17 cellular contexts compared by ENCODE assay signal in the genomic region with DNA sequence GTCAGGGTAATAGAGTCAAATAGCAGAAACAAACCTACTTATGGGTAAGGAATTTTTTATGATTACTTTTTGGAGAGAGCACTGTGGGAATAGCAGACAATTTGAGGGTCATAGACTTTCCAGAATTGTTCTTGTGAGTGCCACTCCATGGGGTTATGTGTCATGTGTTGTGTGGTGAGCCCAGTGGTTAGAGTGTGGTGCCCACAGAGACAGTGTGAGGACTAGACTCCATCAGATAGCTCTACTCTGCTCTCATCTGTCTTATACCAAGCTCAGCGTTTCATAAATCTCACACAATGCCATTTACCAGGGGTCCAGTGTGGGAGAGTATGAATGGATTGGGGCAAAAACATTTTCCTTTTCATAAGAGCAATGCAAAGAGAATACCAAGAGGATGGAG.
DNase-seq lines count a peak whose midpoint lies in the region; ATAC-seq and TF ChIP-seq lines count a peak whose summit lies in the region.
"Had no signal": no experiment of that assay in that cellular context is flagged by ENCODE, and none has a peak within 500 bp of the region (broad histone marks: within the 10 kb centered on the region; RNA-seq: fewer than 3 reads in every experiment).

No MANE protein-coding gene starts in this region.

- H4K20me1 ChIP-seq in PC-3 (ENCODE audit: low read length), result no peaks in the 10 kb centered on the region
- no peaks in the 10 kb centered on the region for H4K20me1 ChIP-seq in hepatocyte (ENCODE audit: insufficient read depth, poor library complexity, severe bottlenecking)
- H4K20me1 ChIP-seq: BLaER1 treated with 17β-estradiol and CSF1 and Interleukin-3, amounts not matched to agents 10 nM and 100 nM had no signal

- no peak for ATAC-seq in PC-3
- ATAC-seq in stimulated activated effector memory CD8-positive, alpha-beta T cell treated with anti-CD3 and anti-CD28 coated beads, Interleukin-12 subunit alpha, Interleukin-12 subunit beta, amount 100 ng/mL, for 72 hours, result peak; percentile 67
- ATAC-seq: A549; CD8-positive, alpha-beta T cell had no signal

- H3K9me2 ChIP-seq in PC-3 (replicated peaks; ENCODE audit: low read length), result no peaks in the 10 kb centered on the region
- no peaks in the 10 kb centered on the region for H3K9me2 ChIP-seq in hepatocyte (replicated peaks; ENCODE audit: insufficient read depth)

- CTCF ChIA-PET in PC-3 (lab: Charles Lee), result no interaction called here

- DNase-seq in PC-3 (no peak), epithelial cell of prostate (ENCODE audit: low read depth, low spot score) (no peak), NCI-H1105 treated with DMSO at 0.1 percent for 48 hours (lab: John Stamatoyannopoulos, UW) (no peak), hepatocyte (ENCODE audit: low spot score) (no peak)
- DNase-seq in stimulated activated effector memory CD8-positive, alpha-beta T cell treated with anti-CD3 and anti-CD28 coated beads, Interleukin-12 subunit alpha, Interleukin-12 subunit beta, amount 100 ng/mL, for 72 hours (ENCODE audit: low spot score in 2 of 2), result no peak
- DNase-seq: AML-193; Caco-2; Calu3; CD4-positive, alpha-beta T cell; CD8-positive, alpha-beta T cell; DMS79 treated with DMSO at 0.1 percent for 48 hours; GF-D8 had no signal

- no peaks in the 10 kb centered on the region for H3K4me1 Mint-ChIP-seq in stimulated activated effector memory CD8-positive, alpha-beta T cell treated with anti-CD3 and anti-CD28 coated beads, Interleukin-12 subunit alpha, Interleukin-12 subunit beta, amount 100 ng/mL, for 72 hours
- H3K4me1 Mint-ChIP-seq: B cell had no signal

- no peak overlapping the region for H3K4me2 ChIP-seq in PC-3 (ENCODE audit: low read length)
- no peak overlapping the region for H3K4me2 ChIP-seq in hepatocyte
- H3K4me2 ChIP-seq: A549; BLaER1 treated with 17β-estradiol and CSF1 and Interleukin-3, amounts not matched to agents 10 nM and 100 nM had no signal

- no peak overlapping the region for H3K27ac Mint-ChIP-seq in stimulated activated effector memory CD8-positive, alpha-beta T cell treated with anti-CD3 and anti-CD28 coated beads, Interleukin-12 subunit alpha, Interleukin-12 subunit beta, amount 100 ng/mL, for 72 hours
- H3K27ac Mint-ChIP-seq: B cell; CD4-positive, alpha-beta T cell; CD8-positive, alpha-beta T cell had no signal

- H3K36me3 Mint-ChIP-seq in stimulated activated effector memory CD8-positive, alpha-beta T cell treated with anti-CD3 and anti-CD28 coated beads, Interleukin-12 subunit alpha, Interleukin-12 subunit beta, amount 100 ng/mL, for 72 hours, result no peaks in the 10 kb centered on the region
- H3K36me3 Mint-ChIP-seq: CD8-positive, alpha-beta T cell had no signal

- POLR2A ChIA-PET in PC-3 (lab: Charles Lee; ENCODE audit: unreplicated experiment), result no interaction called here

- intact Hi-C loops in PC-3 (cut with micrococcal nuclease), result no loop called here

- H3K27me3 ChIP-seq in PC-3 (ENCODE audit: low read length) (no peaks in the 10 kb centered on the region), hepatocyte (no peaks in the 10 kb centered on the region)
- H3K27me3 ChIP-seq: BLaER1 treated with 17β-estradiol and CSF1 and Interleukin-3, amounts not matched to agents 10 nM and 100 nM had no signal

- H3K79me2 ChIP-seq in PC-3 (ENCODE audit: low read length) (no peaks in the 10 kb centered on the region), hepatocyte (no peaks in the 10 kb centered on the region)

- H3K9me3 ChIP-seq in PC-3 (ENCODE audit: low read length) (no peaks in the 10 kb centered on the region), hepatocyte (ENCODE audit: low read depth) (no peaks in the 10 kb centered on the region)
- H3K9me3 ChIP-seq: A549; BLaER1 treated with 17β-estradiol and CSF1 and Interleukin-3, amounts not matched to agents 10 nM and 100 nM; Caco-2 had no signal

- no peak overlapping the region for H3K9ac ChIP-seq in PC-3 (ENCODE audit: low read length)
- H3K9ac ChIP-seq: BLaER1 treated with 17β-estradiol and CSF1 and Interleukin-3, amounts not matched to agents 10 nM and 100 nM had no signal

- H3K4me3 Mint-ChIP-seq in stimulated activated effector memory CD8-positive, alpha-beta T cell treated with anti-CD3 and anti-CD28 coated beads, Interleukin-12 subunit alpha, Interleukin-12 subunit beta, amount 100 ng/mL, for 72 hours, result no peak overlapping the region
- H3K4me3 Mint-ChIP-seq: B cell; CD4-positive, alpha-beta T cell; CD8-positive, alpha-beta T cell had no signal

- no peak overlapping the region for H3K4me3 ChIP-seq in PC-3 (ENCODE audit: low read length)
- no peak overlapping the region for H3K4me3 ChIP-seq in hepatocyte
- H3K4me3 ChIP-seq: A549; BLaER1 treated with 17β-estradiol and CSF1 and Interleukin-3, amounts not matched to agents 10 nM and 100 nM had no signal

- no peaks in the 10 kb centered on the region for H3K36me3 ChIP-seq in PC-3 (ENCODE audit: low read depth, low read length)
- H3K36me3 ChIP-seq in hepatocyte (replicated peaks; ENCODE audit: insufficient read depth, low read depth), result no peaks in the 10 kb centered on the region
- H3K36me3 ChIP-seq: BLaER1 treated with 17β-estradiol and CSF1 and Interleukin-3, amounts not matched to agents 10 nM and 100 nM had no signal

- H3K27ac ChIP-seq in PC-3 (ENCODE audit: low read length) (peak overlapping the region; percentile 37), epithelial cell of prostate (peak overlapping the region; percentile 93), hepatocyte (no peak overlapping the region)
- H3K27ac ChIP-seq: 22Rv1; A549; BLaER1 treated with 17β-estradiol and CSF1 and Interleukin-3, amounts not matched to agents 10 nM and 100 nM; C4-2B had no signal

- no TSS peak for BruUV-seq in PC-3 (replicated peaks; lab: Mats Ljungman, UMichigan)

- H3F3A ChIP-seq in PC-3 (ENCODE audit: low read length, unreplicated experiment), result no peaks in the 10 kb centered on the region

- H2AFZ ChIP-seq in PC-3 (ENCODE audit: low read length) (no peak overlapping the region), hepatocyte (no peak overlapping the region)

- TF ChIP-seq CTCF in PC-3 (conservative IDR thresholded peaks at IDR 0.05; ENCODE audit: low read depth, low read length), result no peak
- TF ChIP-seq CTCF in hepatocyte (IDR thresholded peaks at IDR 0.05; ENCODE audit: poor library complexity), result no peak

- 88% methylated on average over 1 of the region's 1 CpG for WGBS in hepatocyte (ENCODE audit: low lambda C conversion rate, missing lambda C conversion rate)

- no peaks in the 10 kb centered on the region for H3K9me3 Mint-ChIP-seq in stimulated activated effector memory CD8-positive, alpha-beta T cell treated with anti-CD3 and anti-CD28 coated beads, Interleukin-12 subunit alpha, Interleukin-12 subunit beta, amount 100 ng/mL, for 72 hours
- H3K9me3 Mint-ChIP-seq: CD4-positive, alpha-beta T cell; CD8-positive, alpha-beta T cell had no signal

- no peaks in the 10 kb centered on the region for H3K4me1 ChIP-seq in PC-3 (ENCODE audit: insufficient read depth, low read length)
- H3K4me1 ChIP-seq in hepatocyte (ENCODE audit: insufficient read depth), result no peaks in the 10 kb centered on the region
- H3K4me1 ChIP-seq: A549; BLaER1 treated with 17β-estradiol and CSF1 and Interleukin-3, amounts not matched to agents 10 nM and 100 nM; Caco-2 had no signal
